1 cellular context compared by ENCODE assay signal in the genomic region with DNA sequence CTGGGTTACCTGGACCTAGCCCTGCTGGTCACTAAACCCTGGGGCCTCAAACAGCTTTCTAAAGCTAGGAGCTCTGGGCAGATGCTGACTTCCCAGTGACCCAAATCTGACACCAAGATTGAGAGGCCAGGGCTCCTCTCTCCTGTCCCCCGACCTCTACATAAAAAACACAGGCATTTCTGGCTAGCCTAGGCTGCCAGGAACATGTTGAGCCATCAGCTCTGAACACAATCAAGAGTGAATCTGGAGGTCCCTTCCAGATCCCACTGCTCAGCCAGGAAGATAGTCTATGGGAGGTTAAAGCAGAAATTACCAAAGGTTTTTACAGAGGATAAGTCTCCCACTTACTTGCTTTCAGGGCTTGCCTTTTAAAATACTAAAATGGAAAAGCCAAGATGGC.
TF ChIP-seq lines count a peak whose summit lies in the region.

No MANE protein-coding gene starts in this region.

TF ChIP-seq in SK-N-SH, 30 proteins besides CTCF, POLR2A, EP300 and RAD21 (continued from another document):
- TF ChIP-seq FOSL2 (IDR thresholded peaks at IDR 0.05; ENCODE audit: borderline replicate concordance, low read depth), result 0 out of 2 replicates have a peak, but pooled peaks have one; percentile 19
